ENCODE assay signal across 14 cellular contexts in genomic region chr14:99245541-99246511, GRCh38. TPM values are rescaled to one million over a fixed set of nuclear protein-coding genes. Genes with fewer than 3 reads are reported as not detected.
DNase-seq lines count a peak whose midpoint lies in the region; ATAC-seq, FAIRE-seq and TF ChIP-seq lines count a peak whose summit lies in the region.
"Had no signal": no experiment of that assay in that cellular context is flagged by ENCODE, and none has a peak within 500 bp of the region (broad histone marks: within the 10 kb centered on the region; RNA-seq: fewer than 3 reads in every experiment).

No MANE protein-coding gene starts in this region.

- CTCF ChIA-PET in A673 (lab: Charles Lee): interaction anchor here (0.8 kb wide), 1 partner anchor 34 kb away, joined by 4 read pairs; no protein-coding TSS in a partner anchor

- H3K4me3 Mint-ChIP-seq in effector memory CD8-positive, alpha-beta T cell: peak overlapping the region; percentile 94 to 99
- H3K4me3 Mint-ChIP-seq in nephron progenitor cell: peak overlapping the region; percentile 72

- H3K9me3 Mint-ChIP-seq in effector memory CD8-positive, alpha-beta T cell: no peaks in the 10 kb centered on the region
- no peaks in the 10 kb centered on the region for H3K9me3 Mint-ChIP-seq in nephron progenitor cell

- DNase-seq in A673 (ENCODE audit: low spot score) (no peak), Peyer's patch (no peak), nephron progenitor cell (peak; percentile 75), HT-29 (ENCODE audit: low spot score) (no peak), T-helper 9 cell (no peak), H54 (ENCODE audit: insufficient read length, low spot score) (no peak), hepatic stellate cell (ENCODE audit: low spot score) (no peak)
- DNase-seq in effector memory CD8-positive, alpha-beta T cell: peak in 1 of 3 experiments; percentile 15
- DNase-seq: Caco-2; NCI-H69; stimulated activated CD4-positive, alpha-beta T cell treated with anti-CD3 and anti-CD28 coated beads, Interleukin-2, amount 100 ng/mL, for 48 hours had no signal

- H3K4me3 ChIP-seq in A673 (ENCODE audit: low read depth, low read length, poor library complexity, severe bottlenecking) (peak overlapping the region; percentile 5), Peyer's patch (peak overlapping the region; percentile 18 to 41 (median 36))
- H3K4me3 ChIP-seq: K562 had no signal

- no peaks in the 10 kb centered on the region for H3K27me3 Mint-ChIP-seq in effector memory CD8-positive, alpha-beta T cell
- peaks cover 94% of the 10 kb centered on the region for H3K27me3 Mint-ChIP-seq in nephron progenitor cell (ENCODE audit: low read depth, poor library complexity)

- peaks cover 90% of the 10 kb centered on the region for H3K4me1 ChIP-seq in A673 (ENCODE audit: insufficient read depth, low read length, poor library complexity, severe bottlenecking)
- H3K4me1 ChIP-seq in Peyer's patch: peaks cover 0 to 15% (median 0%) of the 10 kb centered on the region in 4 donors
- H3K4me1 ChIP-seq: Caco-2 had no signal

- peak overlapping the region; percentile 98 to 99 for H3K27ac Mint-ChIP-seq in effector memory CD8-positive, alpha-beta T cell
- H3K27ac Mint-ChIP-seq in nephron progenitor cell: no peak overlapping the region

- intact Hi-C loops in A673 (cut with micrococcal nuclease; ENCODE audit: unreplicated experiment): no loop called here

- POLR2A ChIA-PET in A673 (lab: Charles Lee; ENCODE audit: low non-redundant PET): no interaction called here

- no peak for FAIRE-seq in H54 (lab: Jason Lieb, UNC)
- FAIRE-seq: colon, K562 had no signal

- TF ChIP-seq POLR2A in Peyer's patch (IDR thresholded peaks at IDR 0.05) (no peak), H54 (IDR thresholded peaks at IDR 0.05; ENCODE audit: low read depth, low read length) (no peak)

- H3K4me1 Mint-ChIP-seq in effector memory CD8-positive, alpha-beta T cell (ENCODE audit: low read depth in 2 of 2): peaks cover 76% of the 10 kb centered on the region in 2 donors
- peaks cover 63% of the 10 kb centered on the region for H3K4me1 Mint-ChIP-seq in nephron progenitor cell

- peaks cover 47% of the 10 kb centered on the region for H3K36me3 ChIP-seq in A673 (ENCODE audit: insufficient read depth, low read length, poor library complexity, severe bottlenecking)
- no peaks in the 10 kb centered on the region for H3K36me3 ChIP-seq in Peyer's patch

- H3K9me3 ChIP-seq in A673 (ENCODE audit: low read depth, low read length, poor library complexity, severe bottlenecking) (no peaks in the 10 kb centered on the region), Peyer's patch (no peaks in the 10 kb centered on the region)
- H3K9me3 ChIP-seq: Caco-2 had no signal

- TF ChIP-seq CTCF in A673 (conservative IDR thresholded peaks at IDR 0.05; ENCODE audit: low read depth, low read length) (no peak), Peyer's patch (IDR thresholded peaks at IDR 0.05) (no peak), nephron progenitor cell (IDR thresholded peaks at IDR 0.05) (no peak)

- H3K27ac ChIP-seq in A673 (ENCODE audit: low read depth, low read length, poor library complexity, severe bottlenecking) (peak overlapping the region; percentile 68), Peyer's patch (peak overlapping the region; percentile 57 to 77 (median 66))
- H3K27ac ChIP-seq: VCaP had no signal

- BruUV-seq in A673 (replicated peaks; lab: Mats Ljungman, UMichigan): no TSS peak

- no peak for ATAC-seq in effector memory CD8-positive, alpha-beta T cell (replicated peaks)
- ATAC-seq: K562 had no signal

- H3K36me3 Mint-ChIP-seq in effector memory CD8-positive, alpha-beta T cell (ENCODE audit: insufficient read depth): peaks cover 98% of the 10 kb centered on the region
- H3K36me3 Mint-ChIP-seq in nephron progenitor cell (ENCODE audit: low read depth): no peaks in the 10 kb centered on the region

- H3K27me3 ChIP-seq in A673 (replicated peaks; ENCODE audit: insufficient read depth, low read depth, low read length, poor library complexity) (no peaks in the 10 kb centered on the region), Peyer's patch (no peaks in the 10 kb centered on the region)

RNA-seq across cellular contexts. Expression of gene BCL11B, which starts 26.2 kb away (rescaled TPM):
- total RNA-seq in A673 (2021) (80.6 and 81.3 TPM in 2 replicates), Peyer's patch (10 to 100 TPM in 2 of 4 donors, 1 to 10 TPM in 2; 7.7 to 10.2 (median 10.0) TPM)
- total RNA-seq in HT-29 (2014; rRNA removed; shearing (Covaris generic)): 2.4 and 3.2 TPM in 2 replicates
